37 cellular contexts compared by ENCODE assay signal in the genomic region with DNA sequence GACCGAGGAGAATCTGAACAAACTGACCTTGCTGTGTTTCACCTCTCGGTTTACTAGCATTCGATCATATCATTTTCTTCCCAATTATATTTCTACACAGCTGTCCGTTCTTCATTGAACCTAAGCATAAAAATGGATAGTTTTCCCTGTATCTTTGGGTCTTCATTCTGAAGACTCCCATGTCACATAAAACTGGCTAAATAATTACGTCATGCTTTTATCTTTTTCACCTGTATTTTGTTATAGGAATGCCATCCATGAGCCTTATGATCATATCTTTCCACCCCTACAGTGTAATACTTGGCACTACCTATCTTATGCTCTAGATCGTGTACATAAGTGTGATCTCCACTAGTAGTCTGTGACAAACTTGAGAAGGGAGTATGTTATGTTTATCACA.
"Had no signal": no experiment of that assay in that cellular context is flagged by ENCODE, and none has a peak within 500 bp of the region (broad histone marks: within the 10 kb centered on the region; RNA-seq: fewer than 3 reads in every experiment).

No MANE protein-coding gene starts in this region.

- H3K27ac ChIP-seq: ascending aorta, body of pancreas, brain microvascular endothelial cell, breast epithelium, VCaP had no signal

- H3K27me3 Mint-ChIP-seq: activated CD4-positive, alpha-beta memory T cell treated with anti-CD3 and anti-CD28 coated beads, Interleukin-2, amount 10 ng/mL, durations not matched to agents 7 days and 5 days; activated CD4-positive, alpha-beta T cell treated with anti-CD3 and anti-CD28 coated beads for 36 hours; activated CD4-positive, alpha-beta T cell treated with anti-CD3 and anti-CD28 coated beads, Interleukin-2, amount 10 ng/mL, durations not matched to agents 7 days and 5 days; activated CD8-positive, alpha-beta memory T cell treated with anti-CD3 and anti-CD28 coated beads, Interleukin-2, amount 10 ng/mL, durations not matched to agents 7 days and 5 days; activated naive CD4-positive, alpha-beta T cell treated with anti-CD3 and anti-CD28 coated beads, Interleukin-2, amount 10 ng/mL, durations not matched to agents 7 days and 5 days; activated naive CD4-positive, alpha-beta T cell treated with anti-CD3 and anti-CD28 coated beads, Interleukin-2, amount 50 U/mL, for 24 hours; activated naive CD8-positive, alpha-beta T cell; activated naive CD8-positive, alpha-beta T cell treated with anti-CD3 and anti-CD28 coated beads, Interleukin-2, amount 10 ng/mL, durations not matched to agents 7 days and 5 days; activated naive CD8-positive, alpha-beta T cell treated with anti-CD3 and anti-CD28 coated beads, Interleukin-2, amount 50 U/mL, for 24 hours had no signal

- H3K9me3 ChIP-seq: ascending aorta, body of pancreas, breast epithelium had no signal

- H3K27me3 ChIP-seq: ascending aorta, body of pancreas, brain microvascular endothelial cell had no signal

- FAIRE-seq: TTC549 had no signal

- H3K4me3 ChIP-seq: ascending aorta, body of pancreas, breast epithelium had no signal

- H3K4me1 Mint-ChIP-seq: activated CD4-positive, alpha-beta memory T cell treated with anti-CD3 and anti-CD28 coated beads, Interleukin-2, amount 10 ng/mL, durations not matched to agents 7 days and 5 days; activated CD4-positive, alpha-beta T cell treated with anti-CD3 and anti-CD28 coated beads for 36 hours; activated CD4-positive, alpha-beta T cell treated with anti-CD3 and anti-CD28 coated beads, Interleukin-2, amount 10 ng/mL, durations not matched to agents 7 days and 5 days; activated CD8-positive, alpha-beta memory T cell treated with anti-CD3 and anti-CD28 coated beads, Interleukin-2, amount 10 ng/mL, durations not matched to agents 7 days and 5 days; activated naive CD4-positive, alpha-beta T cell treated with anti-CD3 and anti-CD28 coated beads, Interleukin-2, amount 10 ng/mL, durations not matched to agents 7 days and 5 days; activated naive CD4-positive, alpha-beta T cell treated with anti-CD3 and anti-CD28 coated beads, Interleukin-2, amount 50 U/mL, for 24 hours; activated naive CD8-positive, alpha-beta T cell treated with anti-CD3 and anti-CD28 coated beads, Interleukin-2, amount 10 ng/mL, durations not matched to agents 7 days and 5 days; activated naive CD8-positive, alpha-beta T cell treated with anti-CD3 and anti-CD28 coated beads, Interleukin-2, amount 50 U/mL, for 24 hours had no signal

- H3K36me3 ChIP-seq: ascending aorta, brain microvascular endothelial cell, breast epithelium had no signal

- H3K27ac Mint-ChIP-seq: activated CD4-positive, alpha-beta memory T cell treated with anti-CD3 and anti-CD28 coated beads, Interleukin-2, amount 10 ng/mL, durations not matched to agents 7 days and 5 days; activated CD4-positive, alpha-beta T cell treated with anti-CD3 and anti-CD28 coated beads for 36 hours; activated CD4-positive, alpha-beta T cell treated with anti-CD3 and anti-CD28 coated beads, Interleukin-2, amount 10 ng/mL, durations not matched to agents 7 days and 5 days; activated CD8-positive, alpha-beta memory T cell treated with anti-CD3 and anti-CD28 coated beads, Interleukin-2, amount 10 ng/mL, durations not matched to agents 7 days and 5 days; activated CD8-positive, alpha-beta T cell treated with anti-CD3 and anti-CD28 coated beads, Interleukin-2, amount 10 ng/mL, durations not matched to agents 7 days and 5 days; activated naive CD4-positive, alpha-beta T cell treated with anti-CD3 and anti-CD28 coated beads, Interleukin-2, amount 10 ng/mL, durations not matched to agents 7 days and 5 days; activated naive CD4-positive, alpha-beta T cell treated with anti-CD3 and anti-CD28 coated beads, Interleukin-2, amount 50 U/mL, for 24 hours; activated naive CD8-positive, alpha-beta T cell; activated naive CD8-positive, alpha-beta T cell treated with anti-CD3 and anti-CD28 coated beads, Interleukin-2, amount 10 ng/mL, durations not matched to agents 7 days and 5 days; activated naive CD8-positive, alpha-beta T cell treated with anti-CD3 and anti-CD28 coated beads, Interleukin-2, amount 50 U/mL, for 24 hours; activated T-cell treated with anti-CD3 and anti-CD28 coated beads, Interleukin-2, amount 50 U/mL, for 24 hours; activated T-helper 2 cell treated with anti-CD3 and anti-CD28 coated beads, Interferon-gamma antibody, Interleukin-2, Interleukin-4, amounts not matched to agents 10 μg/mL and 5 μg/mL and 100 μg/mL, durations not matched to agents 14 hours and 24 hours and 36 hours; T-helper 1 cell treated with Interleukin-12 subunit alpha and Interleukin-12 subunit beta and Interleukin-4 antibody, amounts not matched to agents 30 μg/mL and 1 μg/mL, for 36 hours; T-helper 2 cell treated with Interferon-gamma antibody and Interleukin-4, amounts not matched to agents 5 μg/mL and 100 μg/mL, for 36 hours had no signal

- H3K36me3 Mint-ChIP-seq: activated CD8-positive, alpha-beta memory T cell treated with anti-CD3 and anti-CD28 coated beads, Interleukin-2, amount 10 ng/mL, durations not matched to agents 7 days and 5 days; activated naive CD4-positive, alpha-beta T cell treated with anti-CD3 and anti-CD28 coated beads, Interleukin-2, amount 10 ng/mL, durations not matched to agents 7 days and 5 days; activated naive CD4-positive, alpha-beta T cell treated with anti-CD3 and anti-CD28 coated beads, Interleukin-2, amount 50 U/mL, for 24 hours; activated naive CD8-positive, alpha-beta T cell; activated naive CD8-positive, alpha-beta T cell treated with anti-CD3 and anti-CD28 coated beads, Interleukin-2, amount 10 ng/mL, durations not matched to agents 7 days and 5 days had no signal

- H3K4me3 Mint-ChIP-seq: activated CD4-positive, alpha-beta memory T cell treated with anti-CD3 and anti-CD28 coated beads, Interleukin-2, amount 10 ng/mL, durations not matched to agents 7 days and 5 days; activated CD4-positive, alpha-beta T cell treated with anti-CD3 and anti-CD28 coated beads for 36 hours; activated CD4-positive, alpha-beta T cell treated with anti-CD3 and anti-CD28 coated beads, Interleukin-2, amount 10 ng/mL, durations not matched to agents 7 days and 5 days; activated CD8-positive, alpha-beta memory T cell treated with anti-CD3 and anti-CD28 coated beads, Interleukin-2, amount 10 ng/mL, durations not matched to agents 7 days and 5 days; activated CD8-positive, alpha-beta T cell treated with anti-CD3 and anti-CD28 coated beads, Interleukin-2, amount 10 ng/mL, durations not matched to agents 7 days and 5 days; activated naive CD4-positive, alpha-beta T cell treated with anti-CD3 and anti-CD28 coated beads, Interleukin-2, amount 10 ng/mL, durations not matched to agents 7 days and 5 days; activated naive CD4-positive, alpha-beta T cell treated with anti-CD3 and anti-CD28 coated beads, Interleukin-2, amount 50 U/mL, for 24 hours; activated naive CD8-positive, alpha-beta T cell; activated naive CD8-positive, alpha-beta T cell treated with anti-CD3 and anti-CD28 coated beads, Interleukin-2, amount 10 ng/mL, durations not matched to agents 7 days and 5 days; activated naive CD8-positive, alpha-beta T cell treated with anti-CD3 and anti-CD28 coated beads, Interleukin-2, amount 50 U/mL, for 24 hours; activated T-cell treated with anti-CD3 and anti-CD28 coated beads, Interleukin-2, amount 50 U/mL, for 24 hours; T-helper 1 cell treated with Interleukin-12 subunit alpha and Interleukin-12 subunit beta and Interleukin-4 antibody, amounts not matched to agents 30 μg/mL and 1 μg/mL, for 36 hours; T-helper 2 cell treated with Interferon-gamma antibody and Interleukin-4, amounts not matched to agents 5 μg/mL and 100 μg/mL, for 36 hours had no signal

- H3K9me3 Mint-ChIP-seq: activated CD4-positive, alpha-beta memory T cell treated with anti-CD3 and anti-CD28 coated beads, Interleukin-2, amount 10 ng/mL, durations not matched to agents 7 days and 5 days; activated CD4-positive, alpha-beta T cell treated with anti-CD3 and anti-CD28 coated beads, Interleukin-2, amount 10 ng/mL, durations not matched to agents 7 days and 5 days; activated naive CD4-positive, alpha-beta T cell treated with anti-CD3 and anti-CD28 coated beads, Interleukin-2, amount 10 ng/mL, durations not matched to agents 7 days and 5 days; activated naive CD4-positive, alpha-beta T cell treated with anti-CD3 and anti-CD28 coated beads, Interleukin-2, amount 50 U/mL, for 24 hours; activated naive CD8-positive, alpha-beta T cell treated with anti-CD3 and anti-CD28 coated beads, Interleukin-2, amount 10 ng/mL, durations not matched to agents 7 days and 5 days; activated naive CD8-positive, alpha-beta T cell treated with anti-CD3 and anti-CD28 coated beads, Interleukin-2, amount 50 U/mL, for 24 hours; activated T-cell treated with anti-CD3 and anti-CD28 coated beads, Interleukin-2, amount 50 U/mL, for 24 hours; activated T-helper 2 cell treated with anti-CD3 and anti-CD28 coated beads, Interferon-gamma antibody, Interleukin-2, Interleukin-4, amounts not matched to agents 10 μg/mL and 5 μg/mL and 100 μg/mL, durations not matched to agents 14 hours and 24 hours and 36 hours; T-helper 1 cell treated with Interleukin-12 subunit alpha and Interleukin-12 subunit beta and Interleukin-4 antibody, amounts not matched to agents 30 μg/mL and 1 μg/mL, for 36 hours; T-helper 2 cell treated with Interferon-gamma antibody and Interleukin-4, amounts not matched to agents 5 μg/mL and 100 μg/mL, for 36 hours had no signal

- ATAC-seq: activated CD4-positive, alpha-beta T cell treated with anti-CD3 and anti-CD28 coated beads for 36 hours; activated CD4-positive, CD25-positive, alpha-beta regulatory T cell treated with anti-CD3 and anti-CD28 coated beads, Interleukin-2, amount 50 U/mL, for 24 hours; activated CD8-positive, alpha-beta memory T cell treated with anti-CD3 and anti-CD28 coated beads, Interleukin-2, amount 10 ng/mL, durations not matched to agents 7 days and 5 days; activated CD8-positive, alpha-beta T cell treated with anti-CD3 and anti-CD28 coated beads, Interleukin-2, amount 10 ng/mL, durations not matched to agents 7 days and 5 days; activated naive CD8-positive, alpha-beta T cell treated with anti-CD3 and anti-CD28 coated beads, Interleukin-2, amount 50 U/mL, for 24 hours; body of pancreas had no signal

- DNase-seq: activated CD4-positive, alpha-beta memory T cell treated with anti-CD3 and anti-CD28 coated beads, Interleukin-2, amount 10 ng/mL, durations not matched to agents 7 days and 5 days; activated CD4-positive, alpha-beta T cell treated with anti-CD3 and anti-CD28 coated beads for 1 hour; activated CD4-positive, alpha-beta T cell treated with anti-CD3 and anti-CD28 coated beads for 36 hours; activated CD4-positive, alpha-beta T cell treated with anti-CD3 and anti-CD28 coated beads for 48 hours; activated CD4-positive, alpha-beta T cell treated with anti-CD3 and anti-CD28 coated beads, Interleukin-2, amount 10 ng/mL, durations not matched to agents 7 days and 5 days; activated CD4-positive, alpha-beta T cell treated with anti-CD3 and anti-CD28 coated beads, Interleukin-2, amount 50 U/mL, for 48 hours; activated CD4-positive, CD25-positive, alpha-beta regulatory T cell; activated CD8-positive, alpha-beta memory T cell treated with anti-CD3 and anti-CD28 coated beads for 24 hours; activated CD8-positive, alpha-beta memory T cell treated with anti-CD3 and anti-CD28 coated beads, Interleukin-2, amount 10 ng/mL, durations not matched to agents 7 days and 5 days; activated CD8-positive, alpha-beta memory T cell treated with anti-CD3 and anti-CD28 coated beads, Interleukin-2, amount 50 U/mL, for 48 hours; activated CD8-positive, alpha-beta T cell treated with anti-CD3 and anti-CD28 coated beads, Interleukin-2, amount 10 ng/mL, durations not matched to agents 7 days and 5 days; activated effector memory CD4-positive, alpha-beta T cell treated with Interleukin-2 at 50 U/mL for 16 hours; activated gamma-delta T cell; activated naive CD4-positive, alpha-beta T cell treated with anti-CD3 and anti-CD28 coated beads, Interleukin-2, amount 10 ng/mL, durations not matched to agents 7 days and 5 days; activated naive CD4-positive, alpha-beta T cell treated with Interleukin-2 at 50 U/mL for 16 hours; activated naive CD8-positive, alpha-beta T cell treated with anti-CD3 and anti-CD28 coated beads, Interleukin-2, amount 10 ng/mL, durations not matched to agents 7 days and 5 days; activated naive CD8-positive, alpha-beta T cell treated with anti-CD3 and anti-CD28 coated beads, Interleukin-2, amount 50 U/mL, for 24 hours; activated T-cell treated with anti-CD3 and anti-CD28 coated beads, Interleukin-2, amount 50 U/mL, for 24 hours; activated T-cell treated with anti-CD3 and anti-CD28 coated beads, Interleukin-2, amount 50 U/mL, for 48 hours; amygdala; anterior cingulate cortex; body of pancreas; brain microvascular endothelial cell; central memory CD4-positive, alpha-beta T cell; T-helper 1 cell; T-helper 2 cell; T-helper 9 cell had no signal

- H3K4me1 ChIP-seq: ascending aorta, body of pancreas, breast epithelium had no signal
